ENCODE assay signal across 3 cellular contexts in the genomic region with DNA sequence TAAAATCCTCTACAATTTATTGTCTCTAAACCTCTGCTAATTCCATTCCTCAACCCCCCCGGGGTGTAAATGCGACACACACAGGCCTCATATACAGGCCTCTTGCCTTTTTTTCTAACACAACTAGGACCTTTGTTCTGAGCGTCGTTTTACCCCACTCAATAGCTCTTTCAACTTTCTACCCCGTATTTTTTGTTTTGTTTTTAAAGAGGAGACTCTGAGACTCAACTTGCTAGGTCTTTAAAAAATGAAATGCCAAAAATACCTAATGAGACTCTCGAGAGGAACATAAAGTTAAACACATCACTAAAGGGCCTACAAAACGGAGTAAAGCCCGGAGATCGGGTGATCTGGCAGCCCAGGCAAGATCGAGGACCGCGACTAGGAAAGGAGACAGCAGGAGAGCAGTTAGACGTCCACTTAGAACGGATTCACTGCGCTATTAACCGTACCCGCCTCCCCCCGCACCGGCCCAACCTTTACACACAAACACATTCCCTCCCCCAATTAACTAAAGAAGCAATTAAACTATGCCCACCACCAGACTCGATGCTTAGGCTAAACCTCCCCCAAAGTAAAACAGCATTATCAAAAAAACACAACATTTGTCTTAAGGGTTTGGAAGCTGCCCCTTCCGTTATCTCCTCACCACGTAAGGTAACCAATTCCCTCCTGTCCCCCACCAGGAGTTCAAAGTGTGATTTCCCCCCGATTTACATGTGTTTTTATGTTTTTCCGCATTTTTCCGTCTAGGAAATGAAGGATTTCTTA.
TF ChIP-seq lines count a peak whose summit lies in the region.

No MANE protein-coding gene starts in this region.

TF ChIP-seq in A549, 52 proteins besides CTCF, POLR2A, EP300 and RAD21:
- TF ChIP-seq, protein P1, sequence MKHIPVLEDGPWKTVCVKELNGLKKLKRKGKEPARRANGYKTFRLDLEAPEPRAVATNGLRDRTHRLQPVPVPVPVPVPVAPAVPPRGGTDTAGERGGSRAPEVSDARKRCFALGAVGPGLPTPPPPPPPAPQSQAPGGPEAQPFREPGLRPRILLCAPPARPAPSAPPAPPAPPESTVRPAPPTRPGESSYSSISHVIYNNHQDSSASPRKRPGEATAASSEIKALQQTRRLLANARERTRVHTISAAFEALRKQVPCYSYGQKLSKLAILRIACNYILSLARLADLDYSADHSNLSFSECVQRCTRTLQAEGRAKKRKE (CRISPR knock-in tag; IDR thresholded peaks at IDR 0.05; ENCODE audit: low read depth) = no peak
- TF ChIP-seq, protein P2, sequence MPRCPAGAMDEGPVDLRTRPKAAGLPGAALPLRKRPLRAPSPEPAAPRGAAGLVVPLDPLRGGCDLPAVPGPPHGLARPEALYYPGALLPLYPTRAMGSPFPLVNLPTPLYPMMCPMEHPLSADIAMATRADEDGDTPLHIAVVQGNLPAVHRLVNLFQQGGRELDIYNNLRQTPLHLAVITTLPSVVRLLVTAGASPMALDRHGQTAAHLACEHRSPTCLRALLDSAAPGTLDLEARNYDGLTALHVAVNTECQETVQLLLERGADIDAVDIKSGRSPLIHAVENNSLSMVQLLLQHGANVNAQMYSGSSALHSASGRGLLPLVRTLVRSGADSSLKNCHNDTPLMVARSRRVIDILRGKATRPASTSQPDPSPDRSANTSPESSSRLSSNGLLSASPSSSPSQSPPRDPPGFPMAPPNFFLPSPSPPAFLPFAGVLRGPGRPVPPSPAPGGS (IDR thresholded peaks at IDR 0.05) = no peak
- no peak for TF ChIP-seq CBX8 (IDR thresholded peaks at IDR 0.05)
- TF ChIP-seq CHD4 (IDR thresholded peaks at IDR 0.05; ENCODE audit: borderline replicate concordance) = no peak
- TF ChIP-seq CEBPB (IDR thresholded peaks at IDR 0.05) = no peak
- TF ChIP-seq SREBF2 (IDR thresholded peaks at IDR 0.05) = no peak
- TF ChIP-seq, protein P3, sequence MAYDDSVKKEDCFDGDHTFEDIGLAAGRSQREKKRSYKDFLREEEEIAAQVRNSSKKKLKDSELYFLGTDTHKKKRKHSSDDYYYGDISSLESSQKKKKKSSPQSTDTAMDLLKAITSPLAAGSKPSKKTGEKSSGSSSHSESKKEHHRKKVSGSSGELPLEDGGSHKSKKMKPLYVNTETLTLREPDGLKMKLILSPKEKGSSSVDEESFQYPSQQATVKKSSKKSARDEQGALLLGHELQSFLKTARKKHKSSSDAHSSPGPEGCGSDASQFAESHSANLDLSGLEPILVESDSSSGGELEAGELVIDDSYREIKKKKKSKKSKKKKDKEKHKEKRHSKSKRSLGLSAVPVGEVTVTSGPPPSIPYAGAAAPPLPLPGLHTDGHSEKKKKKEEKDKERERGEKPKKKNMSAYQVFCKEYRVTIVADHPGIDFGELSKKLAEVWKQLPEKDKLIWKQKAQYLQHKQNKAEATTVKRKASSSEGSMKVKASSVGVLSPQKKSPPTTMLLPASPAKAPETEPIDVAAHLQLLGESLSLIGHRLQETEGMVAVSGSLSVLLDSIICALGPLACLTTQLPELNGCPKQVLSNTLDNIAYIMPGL (CRISPR knock-in tag; IDR thresholded peaks at IDR 0.05; ENCODE audit: borderline replicate concordance) = no peak
TF ChIP-seq in A549: peak in this region for 0.

TF ChIP-seq in HEK293, 187 proteins besides CTCF, POLR2A, EP300 and RAD21 (continues in another document):
- TF ChIP-seq SP2 (tag by site-specific recombination; IDR thresholded peaks at IDR 0.05) (0 out of 2 replicates have a peak, but pooled peaks have one; percentile 29), REPIN1 (tag by site-specific recombination; IDR thresholded peaks at IDR 0.05; ENCODE audit: low read depth) (no peak), GLIS1 (tag by site-specific recombination; IDR thresholded peaks at IDR 0.05) (0 out of 2 replicates have a peak, but pooled peaks have one; percentile 17), ZNF23 (tag by site-specific recombination; IDR thresholded peaks at IDR 0.05; ENCODE audit: borderline replicate concordance) (no peak), ZNF394 (tag by site-specific recombination; IDR thresholded peaks at IDR 0.05; ENCODE audit: borderline replicate concordance) (no peak), ZNF2 (tag by site-specific recombination; IDR thresholded peaks at IDR 0.05) (0 out of 2 replicates have a peak, but pooled peaks have one; percentile 19), YY2 (tag by site-specific recombination; IDR thresholded peaks at IDR 0.05) (no peak), ZFP37 (tag by site-specific recombination; IDR thresholded peaks at IDR 0.05) (0 out of 2 replicates have a peak, but pooled peaks have one; percentile 23), ZBTB20 (tag by site-specific recombination; IDR thresholded peaks at IDR 0.05) (peak; percentile 27; the same call in 1 of the 2 replicates), ZNF341 (tag by site-specific recombination; IDR thresholded peaks at IDR 0.05; ENCODE audit: low read depth) (peak; percentile 40)
- TF ChIP-seq, protein P4, sequence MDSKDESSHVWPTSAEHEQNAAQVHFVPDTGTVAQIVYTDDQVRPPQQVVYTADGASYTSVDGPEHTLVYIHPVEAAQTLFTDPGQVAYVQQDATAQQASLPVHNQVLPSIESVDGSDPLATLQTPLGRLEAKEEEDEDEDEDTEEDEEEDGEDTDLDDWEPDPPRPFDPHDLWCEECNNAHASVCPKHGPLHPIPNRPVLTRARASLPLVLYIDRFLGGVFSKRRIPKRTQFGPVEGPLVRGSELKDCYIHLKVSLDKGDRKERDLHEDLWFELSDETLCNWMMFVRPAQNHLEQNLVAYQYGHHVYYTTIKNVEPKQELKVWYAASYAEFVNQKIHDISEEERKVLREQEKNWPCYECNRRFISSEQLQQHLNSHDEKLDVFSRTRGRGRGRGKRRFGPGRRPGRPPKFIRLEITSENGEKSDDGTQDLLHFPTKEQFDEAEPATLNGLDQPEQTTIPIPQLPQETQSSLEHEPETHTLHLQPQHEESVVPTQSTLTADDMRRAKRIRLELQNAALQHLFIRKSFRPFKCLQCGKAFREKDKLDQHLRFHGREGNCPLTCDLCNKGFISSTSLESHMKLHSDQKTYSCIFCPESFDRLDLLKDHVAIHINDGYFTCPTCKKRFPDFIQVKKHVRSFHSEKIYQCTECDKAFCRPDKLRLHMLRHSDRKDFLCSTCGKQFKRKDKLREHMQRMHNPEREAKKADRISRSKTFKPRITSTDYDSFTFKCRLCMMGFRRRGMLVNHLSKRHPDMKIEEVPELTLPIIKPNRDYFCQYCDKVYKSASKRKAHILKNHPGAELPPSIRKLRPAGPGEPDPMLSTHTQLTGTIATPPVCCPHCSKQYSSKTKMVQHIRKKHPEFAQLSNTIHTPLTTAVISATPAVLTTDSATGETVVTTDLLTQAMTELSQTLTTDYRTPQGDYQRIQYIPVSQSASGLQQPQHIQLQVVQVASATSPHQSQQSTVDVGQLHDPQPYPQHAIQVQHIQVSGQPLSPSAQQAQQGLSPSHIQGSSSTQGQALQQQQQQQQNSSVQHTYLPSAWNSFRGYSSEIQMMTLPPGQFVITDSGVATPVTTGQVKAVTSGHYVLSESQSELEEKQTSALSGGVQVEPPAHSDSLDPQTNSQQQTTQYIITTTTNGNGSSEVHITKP (tag by site-specific recombination; IDR thresholded peaks at IDR 0.05) = 0 out of 2 replicates have a peak, but pooled peaks have one; percentile 9
- TF ChIP-seq, protein P5, sequence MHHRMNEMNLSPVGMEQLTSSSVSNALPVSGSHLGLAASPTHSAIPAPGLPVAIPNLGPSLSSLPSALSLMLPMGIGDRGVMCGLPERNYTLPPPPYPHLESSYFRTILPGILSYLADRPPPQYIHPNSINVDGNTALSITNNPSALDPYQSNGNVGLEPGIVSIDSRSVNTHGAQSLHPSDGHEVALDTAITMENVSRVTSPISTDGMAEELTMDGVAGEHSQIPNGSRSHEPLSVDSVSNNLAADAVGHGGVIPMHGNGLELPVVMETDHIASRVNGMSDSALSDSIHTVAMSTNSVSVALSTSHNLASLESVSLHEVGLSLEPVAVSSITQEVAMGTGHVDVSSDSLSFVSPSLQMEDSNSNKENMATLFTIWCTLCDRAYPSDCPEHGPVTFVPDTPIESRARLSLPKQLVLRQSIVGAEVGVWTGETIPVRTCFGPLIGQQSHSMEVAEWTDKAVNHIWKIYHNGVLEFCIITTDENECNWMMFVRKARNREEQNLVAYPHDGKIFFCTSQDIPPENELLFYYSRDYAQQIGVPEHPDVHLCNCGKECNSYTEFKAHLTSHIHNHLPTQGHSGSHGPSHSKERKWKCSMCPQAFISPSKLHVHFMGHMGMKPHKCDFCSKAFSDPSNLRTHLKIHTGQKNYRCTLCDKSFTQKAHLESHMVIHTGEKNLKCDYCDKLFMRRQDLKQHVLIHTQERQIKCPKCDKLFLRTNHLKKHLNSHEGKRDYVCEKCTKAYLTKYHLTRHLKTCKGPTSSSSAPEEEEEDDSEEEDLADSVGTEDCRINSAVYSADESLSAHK (tag by site-specific recombination; IDR thresholded peaks at IDR 0.05) = no peak
- TF ChIP-seq, protein P6, sequence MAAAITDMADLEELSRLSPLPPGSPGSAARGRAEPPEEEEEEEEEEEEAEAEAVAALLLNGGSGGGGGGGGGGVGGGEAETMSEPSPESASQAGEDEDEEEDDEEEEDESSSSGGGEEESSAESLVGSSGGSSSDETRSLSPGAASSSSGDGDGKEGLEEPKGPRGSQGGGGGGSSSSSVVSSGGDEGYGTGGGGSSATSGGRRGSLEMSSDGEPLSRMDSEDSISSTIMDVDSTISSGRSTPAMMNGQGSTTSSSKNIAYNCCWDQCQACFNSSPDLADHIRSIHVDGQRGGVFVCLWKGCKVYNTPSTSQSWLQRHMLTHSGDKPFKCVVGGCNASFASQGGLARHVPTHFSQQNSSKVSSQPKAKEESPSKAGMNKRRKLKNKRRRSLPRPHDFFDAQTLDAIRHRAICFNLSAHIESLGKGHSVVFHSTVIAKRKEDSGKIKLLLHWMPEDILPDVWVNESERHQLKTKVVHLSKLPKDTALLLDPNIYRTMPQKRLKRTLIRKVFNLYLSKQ (tag by site-specific recombination; IDR thresholded peaks at IDR 0.05; ENCODE audit: borderline replicate concordance) = no peak

TF ChIP-seq in endothelial cell of umbilical vein, 7 proteins besides CTCF, POLR2A, EP300 and RAD21 (continued from another document):
- TF ChIP-seq JUN (IDR thresholded peaks at IDR 0.05; ENCODE audit: borderline replicate concordance, insufficient read depth, insufficient read length, low read depth) = no peak
- no peak for TF ChIP-seq GATA2 (IDR thresholded peaks at IDR 0.05; ENCODE audit: insufficient read depth, insufficient read length, low read depth, low read length)
- TF ChIP-seq, protein P7, sequence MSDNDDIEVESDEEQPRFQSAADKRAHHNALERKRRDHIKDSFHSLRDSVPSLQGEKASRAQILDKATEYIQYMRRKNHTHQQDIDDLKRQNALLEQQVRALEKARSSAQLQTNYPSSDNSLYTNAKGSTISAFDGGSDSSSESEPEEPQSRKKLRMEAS (IDR thresholded peaks at IDR 0.05; ENCODE audit: insufficient read depth, insufficient read length) = no peak
- TF ChIP-seq EZH2 (IDR thresholded peaks at IDR 0.05; ENCODE audit: borderline replicate concordance, low read depth, low read length, severe bottlenecking) = no peak
